In genomic region chr2:20400306-20400705, GRCh38 we compare ENCODE assay signal across 15 cellular contexts. TPM values are rescaled to one million over a fixed set of nuclear protein-coding genes. Genes with fewer than 3 reads are reported as not detected.
DNase-seq lines count a peak whose midpoint lies in the region; ATAC-seq, FAIRE-seq and TF ChIP-seq lines count a peak whose summit lies in the region.
"Had no signal": no experiment of that assay in that cellular context is flagged by ENCODE, and none has a peak within 500 bp of the region (broad histone marks: within the 10 kb centered on the region; RNA-seq: fewer than 3 reads in every experiment).

No MANE protein-coding gene starts in this region.

- no peaks in the 10 kb centered on the region for H4K20me1 ChIP-seq in osteoblast (ENCODE audit: insufficient read depth, low read length)
- H4K20me1 ChIP-seq: BLaER1 treated with 17β-estradiol and CSF1 and Interleukin-3, amounts not matched to agents 10 nM and 100 nM had no signal

- POLR2A ChIA-PET in HEK293 (lab: Yijun Ruan, JAX): no interaction called here

- intact Hi-C loops in kidney (cut with DNase I): no loop called here

- CTCF ChIA-PET in HEK293 (lab: Yijun Ruan, JAX): interaction anchor here (0.5 to 2.2 kb wide), 6 partner anchors 9 to 251 kb away, joined by 3 to 11 read pairs (median 3); partner anchors contain the start of gene HS1BP3

- H3K9me3 ChIP-seq in HEK293 (ENCODE audit: control insufficient read depth, insufficient read depth, low read depth, low read length) (no peaks in the 10 kb centered on the region), adipocyte (ENCODE audit: control insufficient read depth, low read length) (no peaks in the 10 kb centered on the region), osteoblast (ENCODE audit: low read depth, low read length) (no peaks in the 10 kb centered on the region), kidney (ENCODE audit: control insufficient read depth in 1 of 2, low read length in 2 of 2) (no peaks in the 10 kb centered on the region)
- H3K9me3 ChIP-seq: BLaER1 treated with 17β-estradiol and CSF1 and Interleukin-3, amounts not matched to agents 10 nM and 100 nM had no signal

- no peak for ATAC-seq in HG03139 (IDR thresholded peaks at IDR 0.05; ENCODE audit: unreplicated experiment)

- no peak for TF ChIP-seq POLR2A in H54 (IDR thresholded peaks at IDR 0.05; ENCODE audit: low read depth, low read length)

- peak overlapping the region; percentile 30 for H3K9ac ChIP-seq in adipocyte (ENCODE audit: low read length)
- H3K9ac ChIP-seq in kidney (ENCODE audit: low read length in 2 of 2): no peak overlapping the region
- H3K9ac ChIP-seq: BLaER1 treated with 17β-estradiol and CSF1 and Interleukin-3, amounts not matched to agents 10 nM and 100 nM; GM23248 had no signal

- no peaks in the 10 kb centered on the region for H3K4me1 ChIP-seq in HEK293 (ENCODE audit: control insufficient read depth, insufficient read depth, low read length)
- peaks cover 31% of the 10 kb centered on the region for H3K4me1 ChIP-seq in adipocyte (ENCODE audit: control insufficient read depth, insufficient read depth, low read length)
- peaks cover 8% of the 10 kb centered on the region for H3K4me1 ChIP-seq in osteoblast (ENCODE audit: insufficient read depth, low read length)
- no peaks in the 10 kb centered on the region for H3K4me1 ChIP-seq in kidney (ENCODE audit: control insufficient read depth in 1 of 2, insufficient read depth in 1 of 2, low read depth in 1 of 2, low read length in 2 of 2)
- H3K4me1 ChIP-seq: BLaER1 treated with 17β-estradiol and CSF1 and Interleukin-3, amounts not matched to agents 10 nM and 100 nM had no signal

- no peak for FAIRE-seq in kidney (lab: Jason Lieb, UNC)
- FAIRE-seq in H54 (lab: Jason Lieb, UNC): no peak
- FAIRE-seq: HTR-8/SVneo had no signal

- no peaks in the 10 kb centered on the region for H3K27me3 ChIP-seq in adipocyte (replicated peaks; ENCODE audit: control insufficient read depth, insufficient read depth, low read length)
- H3K27me3 ChIP-seq in osteoblast (ENCODE audit: insufficient read depth, low read length): peaks cover 18% of the 10 kb centered on the region
- H3K27me3 ChIP-seq: BLaER1 treated with 17β-estradiol and CSF1 and Interleukin-3, amounts not matched to agents 10 nM and 100 nM had no signal

- H3K27ac ChIP-seq in HEK293 (ENCODE audit: extremely low read depth, low read depth, low read length): no peak overlapping the region
- H3K27ac ChIP-seq in osteoblast (ENCODE audit: low read depth, low read length): no peak overlapping the region
- H3K27ac ChIP-seq in kidney (ENCODE audit: low read depth in 2 of 2, low read length in 2 of 2): no peak overlapping the region
- H3K27ac ChIP-seq: BLaER1 treated with 17β-estradiol and CSF1 and Interleukin-3, amounts not matched to agents 10 nM and 100 nM; GM23248 had no signal

- no peaks in the 10 kb centered on the region for H3K79me2 ChIP-seq in osteoblast (ENCODE audit: insufficient read depth, low read length)

- H3K4me3 ChIP-seq in HEK293 (ENCODE audit: low read depth, low read length): no peak overlapping the region
- H3K4me3 ChIP-seq in adipocyte (ENCODE audit: low read length): no peak overlapping the region
- no peak overlapping the region for H3K4me3 ChIP-seq in osteoblast (ENCODE audit: insufficient read depth, low read length)
- H3K4me3 ChIP-seq in kidney (ENCODE audit: low read length in 2 of 2): no peak overlapping the region
- H3K4me3 ChIP-seq: BLaER1 treated with 17β-estradiol and CSF1 and Interleukin-3, amounts not matched to agents 10 nM and 100 nM; GM23248 had no signal

- TF ChIP-seq CTCF in HEK293 (tag by site-specific recombination; IDR thresholded peaks at IDR 0.05): no peak
- no peak for TF ChIP-seq CTCF in osteoblast (IDR thresholded peaks at IDR 0.05; ENCODE audit: extremely low read depth, low read depth, low read length)
- no peak for TF ChIP-seq CTCF in kidney (IDR thresholded peaks at IDR 0.05; ENCODE audit: borderline replicate concordance, extremely low read depth, insufficient read depth)

- H3K4me2 ChIP-seq in osteoblast (ENCODE audit: insufficient read depth, low read length): no peak overlapping the region
- H3K4me2 ChIP-seq: BLaER1 treated with 17β-estradiol and CSF1 and Interleukin-3, amounts not matched to agents 10 nM and 100 nM had no signal

- H2AFZ ChIP-seq in osteoblast (ENCODE audit: low read length): no peak overlapping the region
- H2AFZ ChIP-seq: GM23248 had no signal

- peak; percentile 10 for DNase-seq in activated CD8-positive, alpha-beta memory T cell treated with anti-CD3 and anti-CD28 coated beads, Interleukin-2, amount 50 U/mL, for 48 hours
- no peak for DNase-seq in activated CD8-positive, alpha-beta memory T cell treated with anti-CD3 and anti-CD28 coated beads for 24 hours
- no peak for DNase-seq in adipocyte (ENCODE audit: low read depth)
- DNase-seq in osteoblast (ENCODE audit: insufficient read length, low spot score, missing footprints): peak; percentile 87
- DNase-seq in kidney: no peak
- no peak for DNase-seq in H54 (ENCODE audit: insufficient read length, low spot score)
- DNase-seq: ACHN; CD4-positive, CD25-positive, alpha-beta regulatory T cell; DMS53; H7 had no signal

- H3K36me3 ChIP-seq in HEK293 (ENCODE audit: control insufficient read depth in 2 of 2, insufficient read depth in 1 of 2, low read length in 2 of 2) (no peaks in the 10 kb centered on the region), adipocyte (ENCODE audit: control insufficient read depth, insufficient read depth, low read length, severe bottlenecking) (no peaks in the 10 kb centered on the region), osteoblast (ENCODE audit: insufficient read depth, low read length) (no peaks in the 10 kb centered on the region), kidney (ENCODE audit: control insufficient read depth in 1 of 2, insufficient read depth in 2 of 2, low read length in 2 of 2) (no peaks in the 10 kb centered on the region)
- H3K36me3 ChIP-seq: BLaER1 treated with 17β-estradiol and CSF1 and Interleukin-3, amounts not matched to agents 10 nM and 100 nM had no signal

TF ChIP-seq in HEK293, 187 proteins besides CTCF, POLR2A, EP300 and RAD21 (continues in another document):
- TF ChIP-seq ZNF398 (tag by site-specific recombination; IDR thresholded peaks at IDR 0.05): 0 out of 2 replicates have a peak, but pooled peaks have one; percentile 16
- no peak for TF ChIP-seq TRIM28 (IDR thresholded peaks at IDR 0.05; ENCODE audit: borderline replicate concordance, low read length)
- no peak for TF ChIP-seq ZNF394 (tag by site-specific recombination; IDR thresholded peaks at IDR 0.05; ENCODE audit: borderline replicate concordance)
- TF ChIP-seq PRDM1 (tag by site-specific recombination; IDR thresholded peaks at IDR 0.05): no peak
- no peak for TF ChIP-seq GLI2 (tag by site-specific recombination; IDR thresholded peaks at IDR 0.05; ENCODE audit: borderline replicate concordance, low read depth)
- no peak for TF ChIP-seq ZNF112 (tag by site-specific recombination; IDR thresholded peaks at IDR 0.05)
- TF ChIP-seq, protein P1, sequence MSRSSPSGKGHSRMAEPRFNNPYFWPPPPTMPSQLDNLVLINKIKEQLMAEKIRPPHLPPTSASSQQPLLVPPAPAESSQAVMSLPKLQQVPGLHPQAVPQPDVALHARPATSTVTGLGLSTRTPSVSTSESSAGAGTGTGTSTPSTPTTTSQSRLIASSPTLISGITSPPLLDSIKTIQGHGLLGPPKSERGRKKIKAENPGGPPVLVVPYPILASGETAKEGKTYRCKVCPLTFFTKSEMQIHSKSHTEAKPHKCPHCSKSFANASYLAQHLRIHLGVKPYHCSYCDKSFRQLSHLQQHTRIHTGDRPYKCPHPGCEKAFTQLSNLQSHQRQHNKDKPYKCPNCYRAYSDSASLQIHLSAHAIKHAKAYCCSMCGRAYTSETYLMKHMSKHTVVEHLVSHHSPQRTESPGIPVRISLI (tag by site-specific recombination; IDR thresholded peaks at IDR 0.05): no peak
- TF ChIP-seq ZIC2 (tag by site-specific recombination; IDR thresholded peaks at IDR 0.05): no peak
- TF ChIP-seq ZNF423 (tag by site-specific recombination; IDR thresholded peaks at IDR 0.05): no peak

RNA-seq across cellular contexts. Expression of gene RHOB, which starts 46.6 kb away (rescaled TPM):
- total RNA-seq in osteoblast (145 and 161 TPM in 2 replicates), kidney (487 TPM)
- polyA plus RNA-seq in kidney (ENCODE audit: insufficient read depth, low read depth, low replicate concordance): 241 TPM

RNA-seq across cellular contexts. Expression of gene PUM2, which starts 49.7 kb away (rescaled TPM):
- 44.2 and 45.2 TPM in 2 replicates for total RNA-seq in osteoblast
- total RNA-seq in kidney: 94.3 TPM
- 22.0 TPM for polyA plus RNA-seq in kidney (ENCODE audit: insufficient read depth, low read depth, low replicate concordance)

Comparison
In these comparisons a context has a peak if more than half of its experiments do, and no peak if none do; other contexts are left out.
1. DNase-seq: peak in activated CD8-positive, alpha-beta memory T cell treated with anti-CD3 and anti-CD28 coated beads, Interleukin-2, amount 50 U/mL, for 48 hours (single experiment) and osteoblast (single experiment); none in activated CD8-positive, alpha-beta memory T cell treated with anti-CD3 and anti-CD28 coated beads for 24 hours (single experiment), adipocyte (single experiment), kidney (single experiment) and H54 (single experiment).